ENCODE assay signal across 9 cellular contexts in genomic region chr5:29905626-29906353, GRCh38.
"Had no signal": no experiment of that assay in that cellular context is flagged by ENCODE, and none has a peak within 500 bp of the region (broad histone marks: within the 10 kb centered on the region; RNA-seq: fewer than 3 reads in every experiment).

No MANE protein-coding gene starts in this region.

- H3K9ac ChIP-seq: GM23248, KMS-11 had no signal

- H3K27me3 Mint-ChIP-seq: IgD-negative memory B cell had no signal

- H3K4me3 ChIP-seq: GM23248 had no signal

- H3K4me2 ChIP-seq: KMS-11 had no signal

- H3K4me3 Mint-ChIP-seq: H9, IgD-negative memory B cell had no signal

- H3K4me1 Mint-ChIP-seq: H9, IgD-negative memory B cell had no signal

- H3K27ac Mint-ChIP-seq: H9, IgD-negative memory B cell had no signal

- DNase-seq: GM23248, H9, HCEC 1CT, KBM-7 had no signal

- FAIRE-seq: H1, H54, HTR-8/SVneo had no signal

- H3K36me3 Mint-ChIP-seq: IgD-negative memory B cell had no signal

- H3K27ac ChIP-seq: GM23248, KMS-11 had no signal

- H2AFZ ChIP-seq: GM23248 had no signal
